Comparison of ENCODE assay signal across 28 cellular contexts in genomic region chr6:163336961-163337360, GRCh38.
"Had no signal": no experiment of that assay in that cellular context is flagged by ENCODE, and none has a peak within 500 bp of the region (broad histone marks: within the 10 kb centered on the region; RNA-seq: fewer than 3 reads in every experiment).

No MANE protein-coding gene starts in this region.

- H3K4me1 Mint-ChIP-seq: activated CD4-positive, alpha-beta T cell treated with anti-CD3 and anti-CD28 coated beads, Interleukin-2, amount 10 ng/mL, durations not matched to agents 7 days and 5 days; activated T-helper 17 cell treated with anti-CD3 and anti-CD28 coated beads, Interleukin-2, amount 50 U/mL, for 72 hours had no signal

- H3K4me1 ChIP-seq: pancreas, prostate gland, testis, uterus had no signal

- H3K4me3 ChIP-seq: coronary artery, pancreas, prostate gland, spleen, testis, uterus had no signal

- H3K36me3 Mint-ChIP-seq: activated naive CD4-positive, alpha-beta T cell treated with anti-CD3 and anti-CD28 coated beads, Interleukin-2, amount 50 U/mL, for 72 hours; mesothelial cell of epicardium had no signal

- H3K9me3 ChIP-seq: pancreas, prostate gland, SK-N-SH, spleen, testis, uterus had no signal

- DNase-seq: activated CD4-positive, alpha-beta T cell treated with anti-CD3 and anti-CD28 coated beads for 1 hour; activated CD4-positive, alpha-beta T cell treated with anti-CD3 and anti-CD28 coated beads, Interleukin-2, amount 10 ng/mL, durations not matched to agents 7 days and 5 days; activated CD8-positive, alpha-beta T cell treated with anti-CD3 and anti-CD28 coated beads for 36 hours; activated naive CD4-positive, alpha-beta T cell; activated T-cell treated with anti-CD3 and anti-CD28 coated beads, Interleukin-2, amount 50 U/mL, for 4 hours; anterior cingulate cortex; cerebellar nuclear complex; foreskin fibroblast; kidney glomerular epithelial cell; naive B cell; nephron progenitor cell; nucleus accumbens; pancreas; SK-N-SH; spleen; stimulated activated naive CD4-positive, alpha-beta T cell; SW 1271; T1000; testis; trophoblast cell; uterus had no signal

- H3K27ac ChIP-seq: pancreas, prostate gland, testis had no signal

- ATAC-seq: activated CD8-positive, alpha-beta T cell treated with anti-CD3 and anti-CD28 coated beads for 36 hours; activated naive CD4-positive, alpha-beta T cell treated with anti-CD3 and anti-CD28 coated beads, Interleukin-2, amount 50 U/mL, for 72 hours; activated T-cell treated with anti-CD3 and anti-CD28 coated beads, Interleukin-2, amount 50 U/mL, for 4 hours; activated T-helper 17 cell treated with anti-CD3 and anti-CD28 coated beads, Interleukin-2, amount 50 U/mL, for 72 hours; esophagus mucosa; pancreas had no signal

- H3K36me3 ChIP-seq: pancreas, prostate gland, spleen, uterus had no signal

- H3K27me3 ChIP-seq: pancreas, testis, uterus had no signal

- H3K4me3 Mint-ChIP-seq: activated CD4-positive, alpha-beta T cell treated with anti-CD3 and anti-CD28 coated beads, Interleukin-2, amount 10 ng/mL, durations not matched to agents 7 days and 5 days; activated CD8-positive, alpha-beta T cell treated with anti-CD3 and anti-CD28 coated beads for 36 hours; activated T-cell treated with anti-CD3 and anti-CD28 coated beads, Interleukin-2, amount 50 U/mL, for 4 hours; activated T-helper 17 cell treated with anti-CD3 and anti-CD28 coated beads, Interleukin-2, amount 50 U/mL, for 72 hours; mesothelial cell of epicardium; nephron progenitor cell; T-helper 1 cell treated with Interleukin-12 subunit alpha and Interleukin-12 subunit beta and Interleukin-4 antibody, amounts not matched to agents 30 μg/mL and 1 μg/mL, for 36 hours had no signal

- H3K27ac Mint-ChIP-seq: activated CD4-positive, alpha-beta T cell treated with anti-CD3 and anti-CD28 coated beads, Interleukin-2, amount 10 ng/mL, durations not matched to agents 7 days and 5 days; activated CD8-positive, alpha-beta T cell treated with anti-CD3 and anti-CD28 coated beads for 36 hours; activated T-helper 17 cell treated with anti-CD3 and anti-CD28 coated beads, Interleukin-2, amount 50 U/mL, for 72 hours; mesothelial cell of epicardium; T-helper 1 cell treated with Interleukin-12 subunit alpha and Interleukin-12 subunit beta and Interleukin-4 antibody, amounts not matched to agents 30 μg/mL and 1 μg/mL, for 36 hours had no signal
